1 cellular context compared by ENCODE assay signal in genomic region chr5:180830253-180831138, GRCh38.
TF ChIP-seq lines count a peak whose summit lies in the region.

No MANE protein-coding gene starts in this region.

TF ChIP-seq in H1, 55 proteins besides CTCF, POLR2A, EP300 and RAD21:
- TF ChIP-seq ASH2L (IDR thresholded peaks at IDR 0.05; ENCODE audit: low read length) (no peak), MAX (IDR thresholded peaks at IDR 0.05) (peak; percentile 70), CTBP2 (IDR thresholded peaks at IDR 0.05; ENCODE audit: borderline replicate concordance, insufficient read depth, insufficient read length, low read length) (no peak), CEBPB (IDR thresholded peaks at IDR 0.05; ENCODE audit: low read depth, low read length) (no peak), EGR1 (IDR thresholded peaks at IDR 0.05; ENCODE audit: borderline replicate concordance, low read depth, low read length) (no peak), JUND (IDR thresholded peaks at IDR 0.05; ENCODE audit: low read length) (no peak), YY1 (IDR thresholded peaks at IDR 0.05; ENCODE audit: low read depth, low read length) (no peak), BACH1 (IDR thresholded peaks at IDR 0.05; ENCODE audit: low read length) (no peak), TBP (IDR thresholded peaks at IDR 0.05; ENCODE audit: low read depth, low read length) (0 out of 2 replicates have a peak, but pooled peaks have one; percentile 15), RFX5 (IDR thresholded peaks at IDR 0.05; ENCODE audit: borderline replicate concordance, low read depth, low read length) (no peak), CBX5 (IDR thresholded peaks at IDR 0.05; ENCODE audit: low read depth, low read length) (no peak), SRF (IDR thresholded peaks at IDR 0.05; ENCODE audit: low read depth, low read length) (no peak), SIX5 (IDR thresholded peaks at IDR 0.05; ENCODE audit: low read depth, low read length) (no peak), RXRA (IDR thresholded peaks at IDR 0.05; ENCODE audit: insufficient read depth, low read depth, low read length) (no peak), GABPA (IDR thresholded peaks at IDR 0.05; ENCODE audit: borderline replicate concordance, insufficient read depth, low read length) (no peak), GTF2F1 (IDR thresholded peaks at IDR 0.05; ENCODE audit: borderline replicate concordance, low read depth, low read length) (0 out of 2 replicates have a peak, but pooled peaks have one; percentile 13), HDAC2 (IDR thresholded peaks at IDR 0.05; ENCODE audit: borderline replicate concordance in 1 of 2, low read depth in 2 of 2, low read length in 2 of 2) (no peak), TCF12 (IDR thresholded peaks at IDR 0.05; ENCODE audit: low read depth, low read length) (peak; percentile 77; the same call in 1 of the 2 replicates), KDM1A (IDR thresholded peaks at IDR 0.05; ENCODE audit: borderline replicate concordance, low read length) (no peak), HDAC6 (IDR thresholded peaks at IDR 0.05; ENCODE audit: low read depth, low read length) (no peak), NRF1 (IDR thresholded peaks at IDR 0.05; ENCODE audit: low read depth, low read length) (no peak), SP4 (IDR thresholded peaks at IDR 0.05; ENCODE audit: low read length) (no peak), CBX8 (IDR thresholded peaks at IDR 0.05; ENCODE audit: borderline replicate concordance, low read depth, low read length) (no peak), PHF8 (conservative IDR thresholded peaks at IDR 0.05; ENCODE audit: low read depth, low read length) (peak; percentile 35; the same call in 1 of the 2 replicates), SP2 (IDR thresholded peaks at IDR 0.05; ENCODE audit: low read length) (no peak), SUZ12 (IDR thresholded peaks at IDR 0.05; ENCODE audit: low read length) (no peak), ATF3 (IDR thresholded peaks at IDR 0.05; ENCODE audit: insufficient read depth, low read depth, low read length) (no peak), POLR2AphosphoS5 (IDR thresholded peaks at IDR 0.05; ENCODE audit: low read depth, low read length) (peak; percentile 79; the same call in 1 of the 2 replicates), ZNF274 (IDR thresholded peaks at IDR 0.05; ENCODE audit: borderline replicate concordance, extremely low read depth, low read length) (no peak), KDM4A (IDR thresholded peaks at IDR 0.05; ENCODE audit: low read depth, low read length, severe bottlenecking) (no peak), MAFK (IDR thresholded peaks at IDR 0.05; ENCODE audit: low read depth, low read length) (no peak), EZH2 (IDR thresholded peaks at IDR 0.05; ENCODE audit: low read depth, low read length, severe bottlenecking) (peak; percentile 5), KDM5A (IDR thresholded peaks at IDR 0.05; ENCODE audit: low read length) (no peak), TAF7 (optimal IDR thresholded peaks at IDR 0.05; ENCODE audit: borderline replicate concordance, low read depth, low read length) (no peak), SAP30 (IDR thresholded peaks at IDR 0.05; ENCODE audit: insufficient read depth, insufficient replicate concordance, low read length) (no peak), TEAD4 (IDR thresholded peaks at IDR 0.05; ENCODE audit: low read depth, low read length) (no peak), BRCA1 (IDR thresholded peaks at IDR 0.05; ENCODE audit: low read depth, low read length) (no peak), CHD1 (IDR thresholded peaks at IDR 0.05; ENCODE audit: low read depth, low read length) (no peak), JUN (IDR thresholded peaks at IDR 0.05; ENCODE audit: low read depth, low read length) (no peak), SIN3A (conservative IDR thresholded peaks at IDR 0.05 in 1 of 2, IDR thresholded peaks at IDR 0.05 in 1 of 2; ENCODE audit: low read depth in 1 of 2, low read length in 2 of 2) (peak in 1 of 2 experiments; percentile 73; a peak in 1 of 4 replicates), SIRT6 (IDR thresholded peaks at IDR 0.05; ENCODE audit: low read length) (no peak), SP1 (IDR thresholded peaks at IDR 0.05; ENCODE audit: low read depth, low read length) (0 out of 2 replicates have a peak, but pooled peaks have one; percentile 57), CREB1 (IDR thresholded peaks at IDR 0.05) (no peak), RNF2 (IDR thresholded peaks at IDR 0.05; ENCODE audit: borderline replicate concordance, low read depth, low read length, missing control alignments, poor library complexity, severe bottlenecking) (no peak), FOSL1 (IDR thresholded peaks at IDR 0.05; ENCODE audit: insufficient read depth, low read depth, low read length) (no peak), CHD7 (IDR thresholded peaks at IDR 0.05; ENCODE audit: insufficient replicate concordance, low read length) (no peak), BCL11A (IDR thresholded peaks at IDR 0.05; ENCODE audit: low read depth in 2 of 2, low read length in 2 of 2) (no peak), USF2 (IDR thresholded peaks at IDR 0.05; ENCODE audit: low read length) (peak; percentile 38; the same call in 1 of the 2 replicates), E2F6 (IDR thresholded peaks at IDR 0.05) (peak; percentile 86), ATF2 (IDR thresholded peaks at IDR 0.05; ENCODE audit: low read length) (no peak), CHD2 (IDR thresholded peaks at IDR 0.05; ENCODE audit: low read length) (no peak), NANOG (IDR thresholded peaks at IDR 0.05; ENCODE audit: insufficient read depth, low read depth, low read length, poor library complexity, severe bottlenecking) (no peak), RBBP5 (IDR thresholded peaks at IDR 0.05; ENCODE audit: borderline replicate concordance, low read depth, low read length) (no peak), TAF1 (IDR thresholded peaks at IDR 0.05; ENCODE audit: low read depth, low read length) (no peak; the same call in 1 of the 2 replicates), POU5F1 (IDR thresholded peaks at IDR 0.05; ENCODE audit: low read depth, low read length) (no peak)
